In the genomic region with DNA sequence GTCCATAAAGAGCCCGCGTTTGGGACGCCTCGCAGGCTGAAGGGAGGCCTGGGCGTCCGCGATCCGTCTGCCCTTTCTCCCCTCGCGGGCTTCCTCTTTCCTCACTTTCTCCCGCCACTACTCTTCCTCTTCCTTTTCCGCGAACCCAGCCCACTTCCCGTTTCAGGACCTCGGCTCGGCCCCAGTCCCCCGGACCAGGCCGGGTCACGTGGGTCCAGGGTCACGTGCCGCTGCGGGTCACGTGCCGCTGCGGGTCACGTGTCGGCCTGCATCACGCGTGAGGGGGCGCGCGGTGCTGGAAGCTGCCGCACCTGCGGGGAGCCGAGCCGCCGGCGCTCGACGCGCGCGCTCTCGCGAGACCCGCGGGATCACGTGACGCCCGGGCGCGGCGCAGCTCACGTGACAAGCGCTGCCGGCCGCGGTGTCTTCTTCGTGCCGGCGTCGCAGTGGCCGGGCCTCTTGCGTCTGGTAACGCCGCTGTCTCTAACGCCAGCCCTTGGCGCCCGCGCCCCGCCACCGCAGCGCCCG, we compare ENCODE assay signal across 8 cellular contexts. TPM values are rescaled to one million over a fixed set of nuclear protein-coding genes. Genes with fewer than 3 reads are reported as not detected.
A peak's percentile ranks its signal among the peaks of the same experiment; 100 is the strongest.
DNase-seq lines count a peak whose midpoint lies in the region; ATAC-seq and TF ChIP-seq lines count a peak whose summit lies in the region.

A gene with protein sequence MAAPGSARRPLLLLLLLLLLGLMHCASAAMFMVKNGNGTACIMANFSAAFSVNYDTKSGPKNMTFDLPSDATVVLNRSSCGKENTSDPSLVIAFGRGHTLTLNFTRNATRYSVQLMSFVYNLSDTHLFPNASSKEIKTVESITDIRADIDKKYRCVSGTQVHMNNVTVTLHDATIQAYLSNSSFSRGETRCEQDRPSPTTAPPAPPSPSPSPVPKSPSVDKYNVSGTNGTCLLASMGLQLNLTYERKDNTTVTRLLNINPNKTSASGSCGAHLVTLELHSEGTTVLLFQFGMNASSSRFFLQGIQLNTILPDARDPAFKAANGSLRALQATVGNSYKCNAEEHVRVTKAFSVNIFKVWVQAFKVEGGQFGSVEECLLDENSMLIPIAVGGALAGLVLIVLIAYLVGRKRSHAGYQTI (plus strand): TSS at position 398 of the 528 bp plus-strand sequence. CDS start 196 bp downstream, outside the sequence.

- peak; percentile 98 to 99 for DNase-seq in NCI-H187 (lab: John Stamatoyannopoulos, UW)
- DNase-seq in T-helper 17 cell = peak; percentile 99 to 100 (median 99)
- peak; percentile 41 to 98 (median 92) for DNase-seq in amygdala (lab: John Stamatoyannopoulos, UW)
- DNase-seq in left ventricle myocardium inferior = peak; percentile 99
- peak; percentile 100 for DNase-seq in progenitor cell of endocrine pancreas (ENCODE audit: low spot score, unreplicated experiment)
- DNase-seq in upper lobe of right lung = peak; percentile 99

- H3K27me3 Mint-ChIP-seq in T-helper 17 cell (peaks cover 7% of the 10 kb centered on the region), progenitor cell of endocrine pancreas (peaks cover 12% of the 10 kb centered on the region)

- H3K9me3 ChIP-seq in T-helper 17 cell (ENCODE audit: control insufficient read depth, low read length, poor library complexity, severe bottlenecking) = no peaks in the 10 kb centered on the region
- H3K9me3 ChIP-seq in left ventricle myocardium inferior (replicated peaks) = no peaks in the 10 kb centered on the region
- no peaks in the 10 kb centered on the region for H3K9me3 ChIP-seq in upper lobe of right lung

- H3K27ac ChIP-seq in left ventricle myocardium inferior (replicated peaks) (peak within 1 kb of the TSS; percentile 93), upper lobe of right lung (peak within 1 kb of the TSS; percentile 94)

- TF ChIP-seq CTCF in left ventricle myocardium inferior (IDR thresholded peaks at IDR 0.05; ENCODE audit: borderline replicate concordance) (no peak), progenitor cell of endocrine pancreas (IDR thresholded peaks at IDR 0.05; ENCODE audit: unreplicated experiment) (no peak), upper lobe of right lung (IDR thresholded peaks at IDR 0.05) (no peak)

- H3K4me1 ChIP-seq in left ventricle myocardium inferior (peaks cover 44% of the 10 kb centered on the region), upper lobe of right lung (peaks cover 6% of the 10 kb centered on the region)

- H3K4me3 ChIP-seq in left ventricle myocardium inferior (peak within 1 kb of the TSS; percentile 99), upper lobe of right lung (peak within 1 kb of the TSS; percentile 97)

- H3K27ac Mint-ChIP-seq in T-helper 17 cell (peak within 1 kb of the TSS; percentile 74), progenitor cell of endocrine pancreas (peak within 1 kb of the TSS; percentile 100)

- intact Hi-C loops in left ventricle myocardium inferior (cut with micrococcal nuclease) (no loop called here), upper lobe of right lung (cut with DNase I) (no loop called here)

- no peaks in the 10 kb centered on the region for H3K36me3 Mint-ChIP-seq in T-helper 17 cell (ENCODE audit: low read depth)
- peaks cover 2% of the 10 kb centered on the region for H3K36me3 Mint-ChIP-seq in progenitor cell of endocrine pancreas (ENCODE audit: insufficient read depth)

- peaks cover 3% of the 10 kb centered on the region for H3K27me3 ChIP-seq in left ventricle myocardium inferior (ENCODE audit: low read depth)
- H3K27me3 ChIP-seq in upper lobe of right lung = no peaks in the 10 kb centered on the region

- H3K36me3 ChIP-seq in left ventricle myocardium inferior = no peaks in the 10 kb centered on the region
- no peaks in the 10 kb centered on the region for H3K36me3 ChIP-seq in upper lobe of right lung

- H3K4me1 Mint-ChIP-seq in T-helper 17 cell = peaks cover 29% of the 10 kb centered on the region
- peaks cover 20% of the 10 kb centered on the region for H3K4me1 Mint-ChIP-seq in progenitor cell of endocrine pancreas (ENCODE audit: low read depth)

- peak; percentile 35 for ATAC-seq in GM18499 (IDR thresholded peaks at IDR 0.05; ENCODE audit: insufficient read depth, unreplicated experiment)
- ATAC-seq in HG02938 (IDR thresholded peaks at IDR 0.05; ENCODE audit: unreplicated experiment) = peak; percentile 59
- peak; percentile 86 for ATAC-seq in T-helper 17 cell
- peak; percentile 92 for ATAC-seq in upper lobe of right lung

- H3K9me3 Mint-ChIP-seq in progenitor cell of endocrine pancreas (ENCODE audit: low read depth) = no peaks in the 10 kb centered on the region

- H3K4me3 Mint-ChIP-seq in T-helper 17 cell (peak within 1 kb of the TSS; percentile 95), progenitor cell of endocrine pancreas (ENCODE audit: low read depth) (peak within 1 kb of the TSS; percentile 89)

RNA-seq across cellular contexts. Expression of the gene that starts here (rescaled TPM):
- total RNA-seq in T-helper 17 cell (100 to 1,000 TPM in 1 of 2 donors, 10 to 100 TPM in 1; 92.5 to 102 TPM), left ventricle myocardium inferior (96.1 TPM), progenitor cell of endocrine pancreas (107 and 111 TPM in 2 replicates), upper lobe of right lung (332 TPM)

Comparison
In these comparisons a context has a peak if more than half of its experiments do, and no peak if none do; other contexts are left out.
1. Peak in every context shown above with its lines: DNase-seq, ATAC-seq, H3K4me3 ChIP-seq and H3K27ac ChIP-seq.
2. ATAC-seq: peak in every context shown above with its lines; median percentile 92 in upper lobe of right lung; 86 in T-helper 17 cell; 59 in HG02938; 35 in GM18499.